Comparison of ENCODE assay signal across 8 cellular contexts in genomic region chr1:42681771-42682483, GRCh38. TPM values are rescaled to one million over a fixed set of nuclear protein-coding genes. Genes with fewer than 3 reads are reported as not detected.
DNase-seq lines count a peak whose midpoint lies in the region; ATAC-seq and TF ChIP-seq lines count a peak whose summit lies in the region.

TSS of gene YBX1 (plus strand) at chr1:42682418. CDS start at chr1:42682566, 148 bp downstream.

- DNase-seq in DND-41: peak; percentile 98
- DNase-seq in GM23248: peak; percentile 99
- peak; percentile 99 for DNase-seq in Kasumi-1 (lab: John Stamatoyannopoulos, UW)
- peak; percentile 99 for DNase-seq in RPMI7951 (ENCODE audit: low read depth)
- peak; percentile 93 for DNase-seq in activated T-helper 1 cell treated with anti-CD3 and anti-CD28 coated beads, Interleukin-12 subunit alpha, Interleukin-12 subunit beta, Interleukin-2, Interleukin-4 antibody, amounts not matched to agents 30 ng/mL and 10 ng/mL and 1 ng/mL, durations not matched to agents 14 hours and 24 hours and 36 hours (ENCODE audit: low spot score)
- peak; percentile 99 for DNase-seq in fibroblast of gingiva (ENCODE audit: low read depth)
- peak; percentile 97 for DNase-seq in naive B cell

- peaks cover 42% of the 10 kb centered on the region for H3K36me3 Mint-ChIP-seq in activated T-helper 1 cell treated with anti-CD3 and anti-CD28 coated beads, Interleukin-12 subunit alpha, Interleukin-12 subunit beta, Interleukin-2, Interleukin-4 antibody, amounts not matched to agents 30 ng/mL and 10 ng/mL and 1 ng/mL, durations not matched to agents 14 hours and 24 hours and 36 hours (ENCODE audit: low read depth)
- H3K36me3 Mint-ChIP-seq in naive B cell: peaks cover 11 to 12% of the 10 kb centered on the region in 2 donors
- peaks cover 32% of the 10 kb centered on the region for H3K36me3 Mint-ChIP-seq in stimulated activated memory B cell treated with anti-CD40 and anti-IgM and Interleukin-4, amounts not matched to agents 10 μg/mL and 1 μg/mL and 100 μg/mL, for 72 hours

- H3K9me3 ChIP-seq in DND-41 (ENCODE audit: insufficient read depth, low read length, severe bottlenecking) (no peaks in the 10 kb centered on the region), GM23248 (ENCODE audit: low read depth) (no peaks in the 10 kb centered on the region)

- peak within 1 kb of the TSS; percentile 93 for H3K4me2 ChIP-seq in DND-41 (ENCODE audit: insufficient read depth, low read length)
- peak within 1 kb of the TSS; percentile 99 for H3K4me2 ChIP-seq in GM23248 (ENCODE audit: unreplicated experiment)

- peak within 1 kb of the TSS; percentile 97 for H3K4me3 Mint-ChIP-seq in activated T-helper 1 cell treated with anti-CD3 and anti-CD28 coated beads, Interleukin-12 subunit alpha, Interleukin-12 subunit beta, Interleukin-2, Interleukin-4 antibody, amounts not matched to agents 30 ng/mL and 10 ng/mL and 1 ng/mL, durations not matched to agents 14 hours and 24 hours and 36 hours
- peak within 1 kb of the TSS; percentile 95 to 100 (median 98) for H3K4me3 Mint-ChIP-seq in naive B cell
- peak within 1 kb of the TSS; percentile 96 for H3K4me3 Mint-ChIP-seq in stimulated activated memory B cell treated with anti-CD40 and anti-IgM and Interleukin-4, amounts not matched to agents 10 μg/mL and 1 μg/mL and 100 μg/mL, for 72 hours

- H3K9ac ChIP-seq in DND-41 (ENCODE audit: low read depth, low read length) (peak within 1 kb of the TSS; percentile 82), GM23248 (peak within 1 kb of the TSS; percentile 91)

- H3K27ac Mint-ChIP-seq in activated T-helper 1 cell treated with anti-CD3 and anti-CD28 coated beads, Interleukin-12 subunit alpha, Interleukin-12 subunit beta, Interleukin-2, Interleukin-4 antibody, amounts not matched to agents 30 ng/mL and 10 ng/mL and 1 ng/mL, durations not matched to agents 14 hours and 24 hours and 36 hours: peak within 1 kb of the TSS; percentile 94
- H3K27ac Mint-ChIP-seq in naive B cell: peak within 1 kb of the TSS; percentile 98 to 100 (median 100)
- peak within 1 kb of the TSS; percentile 99 for H3K27ac Mint-ChIP-seq in stimulated activated memory B cell treated with anti-CD40 and anti-IgM and Interleukin-4, amounts not matched to agents 10 μg/mL and 1 μg/mL and 100 μg/mL, for 72 hours

- H3F3A ChIP-seq in GM23248 (ENCODE audit: insufficient read depth): peaks cover 35% of the 10 kb centered on the region

- no peaks in the 10 kb centered on the region for H3K9me2 ChIP-seq in GM23248 (ENCODE audit: insufficient read depth)

- in situ Hi-C loops in GM23248 (cut with MboI): no loop called here

- peaks cover 58% of the 10 kb centered on the region for H3K4me1 Mint-ChIP-seq in activated T-helper 1 cell treated with anti-CD3 and anti-CD28 coated beads, Interleukin-12 subunit alpha, Interleukin-12 subunit beta, Interleukin-2, Interleukin-4 antibody, amounts not matched to agents 30 ng/mL and 10 ng/mL and 1 ng/mL, durations not matched to agents 14 hours and 24 hours and 36 hours (ENCODE audit: low read depth)
- peaks cover 31 to 59% (median 49%) of the 10 kb centered on the region in 3 donors for H3K4me1 Mint-ChIP-seq in naive B cell
- peaks cover 54% of the 10 kb centered on the region for H3K4me1 Mint-ChIP-seq in stimulated activated memory B cell treated with anti-CD40 and anti-IgM and Interleukin-4, amounts not matched to agents 10 μg/mL and 1 μg/mL and 100 μg/mL, for 72 hours

- H3K4me1 ChIP-seq in DND-41 (ENCODE audit: insufficient read depth, low read length) (peaks cover 49% of the 10 kb centered on the region), GM23248 (ENCODE audit: insufficient read depth) (peaks cover 54% of the 10 kb centered on the region)

- H3K36me3 ChIP-seq in DND-41 (ENCODE audit: insufficient read depth, low read length): peaks cover 40% of the 10 kb centered on the region
- peaks cover 11% of the 10 kb centered on the region; the same call in 1 of the 2 replicates for H3K36me3 ChIP-seq in GM23248 (ENCODE audit: low read depth)

- H4K20me1 ChIP-seq in DND-41 (ENCODE audit: insufficient read depth, low read length) (peaks cover 41% of the 10 kb centered on the region), GM23248 (ENCODE audit: insufficient read depth) (peaks cover 24% of the 10 kb centered on the region)

- intact Hi-C loops in activated T-helper 1 cell treated with anti-CD3 and anti-CD28 coated beads, Interleukin-12 subunit alpha, Interleukin-12 subunit beta, Interleukin-2, Interleukin-4 antibody, amounts not matched to agents 30 ng/mL and 10 ng/mL and 1 ng/mL, durations not matched to agents 14 hours and 24 hours and 36 hours (cut with micrococcal nuclease): loop anchor here (1.0 to 5.0 kb wide), 13 partner anchors 7 to 1290 kb away; partner anchors contain the start of genes ATP6V0B, C1orf50, CCDC30 and DPH2

- WGBS in GM23248 (ENCODE audit: low coverage in 1 of 2, low lambda C conversion rate in 2 of 2, missing lambda C conversion rate in 2 of 2), 2 experiments: 1% methylated on average over 51 to 53 of the region's 53 CpGs

- ATAC-seq in DND-41 (ENCODE audit: insufficient read depth, low read depth) (peak; percentile 93), naive B cell (ENCODE audit: low read depth in 2 of 2) (peak; percentile 82 to 86)
- peak; percentile 97 for ATAC-seq in stimulated activated memory B cell treated with anti-CD40 and anti-IgM and Interleukin-4, amounts not matched to agents 10 μg/mL and 1 μg/mL and 100 μg/mL, for 72 hours

- H2AFZ ChIP-seq in DND-41 (ENCODE audit: low read depth, low read length) (peak within 1 kb of the TSS; percentile 86), GM23248 (peak within 1 kb of the TSS; percentile 93)

- no peaks in the 10 kb centered on the region for H3K27me3 ChIP-seq in DND-41 (ENCODE audit: insufficient read depth, low read length, poor library complexity)
- H3K27me3 ChIP-seq in GM23248 (replicated peaks; ENCODE audit: insufficient read depth): no peaks in the 10 kb centered on the region

- H3K79me2 ChIP-seq in DND-41 (ENCODE audit: insufficient read depth, low read length) (peaks cover 62% of the 10 kb centered on the region), GM23248 (ENCODE audit: insufficient read depth) (peaks cover 52% of the 10 kb centered on the region)

- H3K27ac ChIP-seq in DND-41 (ENCODE audit: low read length) (peak within 1 kb of the TSS; percentile 85), GM23248 (peak within 1 kb of the TSS; percentile 91)

- H3K27me3 Mint-ChIP-seq in activated T-helper 1 cell treated with anti-CD3 and anti-CD28 coated beads, Interleukin-12 subunit alpha, Interleukin-12 subunit beta, Interleukin-2, Interleukin-4 antibody, amounts not matched to agents 30 ng/mL and 10 ng/mL and 1 ng/mL, durations not matched to agents 14 hours and 24 hours and 36 hours (ENCODE audit: insufficient read depth): no peaks in the 10 kb centered on the region
- H3K27me3 Mint-ChIP-seq in naive B cell: no peaks in the 10 kb centered on the region
- no peaks in the 10 kb centered on the region for H3K27me3 Mint-ChIP-seq in stimulated activated memory B cell treated with anti-CD40 and anti-IgM and Interleukin-4, amounts not matched to agents 10 μg/mL and 1 μg/mL and 100 μg/mL, for 72 hours

- no peaks in the 10 kb centered on the region for H3K9me3 Mint-ChIP-seq in activated T-helper 1 cell treated with anti-CD3 and anti-CD28 coated beads, Interleukin-12 subunit alpha, Interleukin-12 subunit beta, Interleukin-2, Interleukin-4 antibody, amounts not matched to agents 30 ng/mL and 10 ng/mL and 1 ng/mL, durations not matched to agents 14 hours and 24 hours and 36 hours
- H3K9me3 Mint-ChIP-seq in naive B cell: no peaks in the 10 kb centered on the region
- no peaks in the 10 kb centered on the region for H3K9me3 Mint-ChIP-seq in stimulated activated memory B cell treated with anti-CD40 and anti-IgM and Interleukin-4, amounts not matched to agents 10 μg/mL and 1 μg/mL and 100 μg/mL, for 72 hours

- TF ChIP-seq CTCF in DND-41 (IDR thresholded peaks at IDR 0.05; ENCODE audit: borderline replicate concordance, extremely low read depth, low read length, poor library complexity, severe bottlenecking): no peak

- H3K4me3 ChIP-seq in DND-41 (ENCODE audit: low read depth in 1 of 2, low read length in 2 of 2) (peak within 1 kb of the TSS; percentile 51 to 74), GM23248 (peak within 1 kb of the TSS; percentile 94)

RNA-seq across cellular contexts. Expression of gene YBX1, which starts in this region (rescaled TPM):
- 665 and 762 TPM in 2 replicates for total RNA-seq in GM23248 (2014; rRNA removed; shearing (Covaris generic))
- polyA plus RNA-seq in GM23248 (2016; fragmentation: Nextera tagmentation; extraction: Ambion mirVana) (480 and 496 TPM in 2 replicates), naive B cell (ENCODE audit: low read depth in 6 of 6) (100 to 1,000 TPM in 5 of 6 donors, 10 to 100 TPM in 1; 88.9 to 117 (median 110) TPM)
- 1,105 and 1,183 TPM in 2 replicates for total RNA-seq in RPMI7951 (2014; rRNA removed; shearing (Covaris generic))
- 774 and 780 TPM in 2 replicates for total RNA-seq in activated T-helper 1 cell treated with anti-CD3 and anti-CD28 coated beads, Interleukin-12 subunit alpha, Interleukin-12 subunit beta, Interleukin-2, Interleukin-4 antibody, amounts not matched to agents 30 ng/mL and 10 ng/mL and 1 ng/mL, durations not matched to agents 14 hours and 24 hours and 36 hours

Comparison
In these comparisons a context has a peak if more than half of its experiments do, and no peak if none do; other contexts are left out.
1. Peak in every context shown above with its lines: DNase-seq, ATAC-seq, H3K4me3 ChIP-seq and H3K27ac ChIP-seq.